Comparison of ENCODE assay signal across 1 cellular context in the genomic region with DNA sequence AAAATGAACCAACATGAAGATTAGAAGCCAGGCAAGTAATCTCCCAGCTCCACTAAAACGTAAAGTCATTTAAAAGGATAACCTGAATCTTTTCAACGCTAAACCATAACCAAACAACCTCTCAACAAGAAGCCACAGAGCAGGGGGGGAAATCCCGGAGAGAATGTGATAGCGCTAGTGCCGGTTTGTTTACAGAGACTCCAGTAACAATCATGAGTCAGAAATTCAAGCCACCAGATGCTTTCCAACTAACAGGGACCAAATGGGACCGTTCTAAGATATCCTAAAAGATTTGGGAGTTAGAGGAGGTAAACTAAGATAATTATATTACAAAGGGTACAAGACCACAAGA.
TF ChIP-seq lines count a peak whose summit lies in the region.

No MANE protein-coding gene starts in this region.

TF ChIP-seq in K562, 482 proteins besides CTCF, POLR2A, EP300 and RAD21 (continued from another document and continues in another):
- TF ChIP-seq, protein P1, sequence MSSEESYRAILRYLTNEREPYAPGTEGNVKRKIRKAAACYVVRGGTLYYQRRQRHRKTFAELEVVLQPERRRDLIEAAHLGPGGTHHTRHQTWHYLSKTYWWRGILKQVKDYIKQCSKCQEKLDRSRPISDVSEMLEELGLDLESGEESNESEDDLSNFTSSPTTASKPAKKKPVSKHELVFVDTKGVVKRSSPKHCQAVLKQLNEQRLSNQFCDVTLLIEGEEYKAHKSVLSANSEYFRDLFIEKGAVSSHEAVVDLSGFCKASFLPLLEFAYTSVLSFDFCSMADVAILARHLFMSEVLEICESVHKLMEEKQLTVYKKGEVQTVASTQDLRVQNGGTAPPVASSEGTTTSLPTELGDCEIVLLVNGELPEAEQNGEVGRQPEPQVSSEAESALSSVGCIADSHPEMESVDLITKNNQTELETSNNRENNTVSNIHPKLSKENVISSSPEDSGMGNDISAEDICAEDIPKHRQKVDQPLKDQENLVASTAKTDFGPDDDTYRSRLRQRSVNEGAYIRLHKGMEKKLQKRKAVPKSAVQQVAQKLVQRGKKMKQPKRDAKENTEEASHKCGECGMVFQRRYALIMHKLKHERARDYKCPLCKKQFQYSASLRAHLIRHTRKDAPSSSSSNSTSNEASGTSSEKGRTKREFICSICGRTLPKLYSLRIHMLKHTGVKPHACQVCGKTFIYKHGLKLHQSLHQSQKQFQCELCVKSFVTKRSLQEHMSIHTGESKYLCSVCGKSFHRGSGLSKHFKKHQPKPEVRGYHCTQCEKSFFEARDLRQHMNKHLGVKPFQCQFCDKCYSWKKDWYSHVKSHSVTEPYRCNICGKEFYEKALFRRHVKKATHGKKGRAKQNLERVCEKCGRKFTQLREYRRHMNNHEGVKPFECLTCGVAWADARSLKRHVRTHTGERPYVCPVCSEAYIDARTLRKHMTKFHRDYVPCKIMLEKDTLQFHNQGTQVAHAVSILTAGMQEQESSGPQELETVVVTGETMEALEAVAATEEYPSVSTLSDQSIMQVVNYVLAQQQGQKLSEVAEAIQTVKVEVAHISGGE (CRISPR knock-in tag; IDR thresholded peaks at IDR 0.05): 0 out of 6 replicates have a peak, but pooled peaks of 1 of the 3 experiments have one; percentile 49
- no peak for TF ChIP-seq CBFB (CRISPR knock-in tag; IDR thresholded peaks at IDR 0.05)
- TF ChIP-seq PHF20 (IDR thresholded peaks at IDR 0.05; ENCODE audit: partially characterized antibody): no peak
- no peak for TF ChIP-seq GABPA (tag; conservative IDR thresholded peaks at IDR 0.05; ENCODE audit: low read depth)
- no peak for TF ChIP-seq ZC3H4 (CRISPR knock-in tag; IDR thresholded peaks at IDR 0.05; ENCODE audit: borderline replicate concordance)
- TF ChIP-seq CCNT2 (IDR thresholded peaks at IDR 0.05; ENCODE audit: borderline replicate concordance, extremely low read depth, insufficient read length, low read depth, low read length): no peak
- TF ChIP-seq GATAD2A (IDR thresholded peaks at IDR 0.05): peak; percentile 33; the same call in 1 of the 2 replicates
- no peak for TF ChIP-seq ZNF699 (CRISPR knock-in tag; IDR thresholded peaks at IDR 0.05; ENCODE audit: insufficient replicate concordance)
- no peak for TF ChIP-seq RBM25 (IDR thresholded peaks at IDR 0.05; ENCODE audit: low read depth, low read length, severe bottlenecking)
- TF ChIP-seq, protein P2, sequence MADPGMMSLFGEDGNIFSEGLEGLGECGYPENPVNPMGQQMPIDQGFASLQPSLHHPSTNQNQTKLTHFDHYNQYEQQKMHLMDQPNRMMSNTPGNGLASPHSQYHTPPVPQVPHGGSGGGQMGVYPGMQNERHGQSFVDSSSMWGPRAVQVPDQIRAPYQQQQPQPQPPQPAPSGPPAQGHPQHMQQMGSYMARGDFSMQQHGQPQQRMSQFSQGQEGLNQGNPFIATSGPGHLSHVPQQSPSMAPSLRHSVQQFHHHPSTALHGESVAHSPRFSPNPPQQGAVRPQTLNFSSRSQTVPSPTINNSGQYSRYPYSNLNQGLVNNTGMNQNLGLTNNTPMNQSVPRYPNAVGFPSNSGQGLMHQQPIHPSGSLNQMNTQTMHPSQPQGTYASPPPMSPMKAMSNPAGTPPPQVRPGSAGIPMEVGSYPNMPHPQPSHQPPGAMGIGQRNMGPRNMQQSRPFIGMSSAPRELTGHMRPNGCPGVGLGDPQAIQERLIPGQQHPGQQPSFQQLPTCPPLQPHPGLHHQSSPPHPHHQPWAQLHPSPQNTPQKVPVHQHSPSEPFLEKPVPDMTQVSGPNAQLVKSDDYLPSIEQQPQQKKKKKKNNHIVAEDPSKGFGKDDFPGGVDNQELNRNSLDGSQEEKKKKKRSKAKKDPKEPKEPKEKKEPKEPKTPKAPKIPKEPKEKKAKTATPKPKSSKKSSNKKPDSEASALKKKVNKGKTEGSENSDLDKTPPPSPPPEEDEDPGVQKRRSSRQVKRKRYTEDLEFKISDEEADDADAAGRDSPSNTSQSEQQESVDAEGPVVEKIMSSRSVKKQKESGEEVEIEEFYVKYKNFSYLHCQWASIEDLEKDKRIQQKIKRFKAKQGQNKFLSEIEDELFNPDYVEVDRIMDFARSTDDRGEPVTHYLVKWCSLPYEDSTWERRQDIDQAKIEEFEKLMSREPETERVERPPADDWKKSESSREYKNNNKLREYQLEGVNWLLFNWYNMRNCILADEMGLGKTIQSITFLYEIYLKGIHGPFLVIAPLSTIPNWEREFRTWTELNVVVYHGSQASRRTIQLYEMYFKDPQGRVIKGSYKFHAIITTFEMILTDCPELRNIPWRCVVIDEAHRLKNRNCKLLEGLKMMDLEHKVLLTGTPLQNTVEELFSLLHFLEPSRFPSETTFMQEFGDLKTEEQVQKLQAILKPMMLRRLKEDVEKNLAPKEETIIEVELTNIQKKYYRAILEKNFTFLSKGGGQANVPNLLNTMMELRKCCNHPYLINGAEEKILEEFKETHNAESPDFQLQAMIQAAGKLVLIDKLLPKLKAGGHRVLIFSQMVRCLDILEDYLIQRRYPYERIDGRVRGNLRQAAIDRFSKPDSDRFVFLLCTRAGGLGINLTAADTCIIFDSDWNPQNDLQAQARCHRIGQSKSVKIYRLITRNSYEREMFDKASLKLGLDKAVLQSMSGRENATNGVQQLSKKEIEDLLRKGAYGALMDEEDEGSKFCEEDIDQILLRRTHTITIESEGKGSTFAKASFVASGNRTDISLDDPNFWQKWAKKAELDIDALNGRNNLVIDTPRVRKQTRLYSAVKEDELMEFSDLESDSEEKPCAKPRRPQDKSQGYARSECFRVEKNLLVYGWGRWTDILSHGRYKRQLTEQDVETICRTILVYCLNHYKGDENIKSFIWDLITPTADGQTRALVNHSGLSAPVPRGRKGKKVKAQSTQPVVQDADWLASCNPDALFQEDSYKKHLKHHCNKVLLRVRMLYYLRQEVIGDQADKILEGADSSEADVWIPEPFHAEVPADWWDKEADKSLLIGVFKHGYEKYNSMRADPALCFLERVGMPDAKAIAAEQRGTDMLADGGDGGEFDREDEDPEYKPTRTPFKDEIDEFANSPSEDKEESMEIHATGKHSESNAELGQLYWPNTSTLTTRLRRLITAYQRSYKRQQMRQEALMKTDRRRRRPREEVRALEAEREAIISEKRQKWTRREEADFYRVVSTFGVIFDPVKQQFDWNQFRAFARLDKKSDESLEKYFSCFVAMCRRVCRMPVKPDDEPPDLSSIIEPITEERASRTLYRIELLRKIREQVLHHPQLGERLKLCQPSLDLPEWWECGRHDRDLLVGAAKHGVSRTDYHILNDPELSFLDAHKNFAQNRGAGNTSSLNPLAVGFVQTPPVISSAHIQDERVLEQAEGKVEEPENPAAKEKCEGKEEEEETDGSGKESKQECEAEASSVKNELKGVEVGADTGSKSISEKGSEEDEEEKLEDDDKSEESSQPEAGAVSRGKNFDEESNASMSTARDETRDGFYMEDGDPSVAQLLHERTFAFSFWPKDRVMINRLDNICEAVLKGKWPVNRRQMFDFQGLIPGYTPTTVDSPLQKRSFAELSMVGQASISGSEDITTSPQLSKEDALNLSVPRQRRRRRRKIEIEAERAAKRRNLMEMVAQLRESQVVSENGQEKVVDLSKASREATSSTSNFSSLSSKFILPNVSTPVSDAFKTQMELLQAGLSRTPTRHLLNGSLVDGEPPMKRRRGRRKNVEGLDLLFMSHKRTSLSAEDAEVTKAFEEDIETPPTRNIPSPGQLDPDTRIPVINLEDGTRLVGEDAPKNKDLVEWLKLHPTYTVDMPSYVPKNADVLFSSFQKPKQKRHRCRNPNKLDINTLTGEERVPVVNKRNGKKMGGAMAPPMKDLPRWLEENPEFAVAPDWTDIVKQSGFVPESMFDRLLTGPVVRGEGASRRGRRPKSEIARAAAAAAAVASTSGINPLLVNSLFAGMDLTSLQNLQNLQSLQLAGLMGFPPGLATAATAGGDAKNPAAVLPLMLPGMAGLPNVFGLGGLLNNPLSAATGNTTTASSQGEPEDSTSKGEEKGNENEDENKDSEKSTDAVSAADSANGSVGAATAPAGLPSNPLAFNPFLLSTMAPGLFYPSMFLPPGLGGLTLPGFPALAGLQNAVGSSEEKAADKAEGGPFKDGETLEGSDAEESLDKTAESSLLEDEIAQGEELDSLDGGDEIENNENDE (IDR thresholded peaks at IDR 0.05; ENCODE audit: low read depth, low read length): no peak
- TF ChIP-seq ESRRA (IDR thresholded peaks at IDR 0.05; ENCODE audit: borderline replicate concordance, low read depth): no peak
- no peak for TF ChIP-seq ESRRB (CRISPR knock-in tag; IDR thresholded peaks at IDR 0.05; ENCODE audit: borderline replicate concordance)
- TF ChIP-seq ZKSCAN1 (IDR thresholded peaks at IDR 0.05; ENCODE audit: low read depth, low read length): no peak
- no peak for TF ChIP-seq HDAC6 (IDR thresholded peaks at IDR 0.05; ENCODE audit: low read depth, low read length)
- no peak for TF ChIP-seq MBD2 (IDR thresholded peaks at IDR 0.05; ENCODE audit: borderline replicate concordance, low read depth)
- TF ChIP-seq, protein P3, sequence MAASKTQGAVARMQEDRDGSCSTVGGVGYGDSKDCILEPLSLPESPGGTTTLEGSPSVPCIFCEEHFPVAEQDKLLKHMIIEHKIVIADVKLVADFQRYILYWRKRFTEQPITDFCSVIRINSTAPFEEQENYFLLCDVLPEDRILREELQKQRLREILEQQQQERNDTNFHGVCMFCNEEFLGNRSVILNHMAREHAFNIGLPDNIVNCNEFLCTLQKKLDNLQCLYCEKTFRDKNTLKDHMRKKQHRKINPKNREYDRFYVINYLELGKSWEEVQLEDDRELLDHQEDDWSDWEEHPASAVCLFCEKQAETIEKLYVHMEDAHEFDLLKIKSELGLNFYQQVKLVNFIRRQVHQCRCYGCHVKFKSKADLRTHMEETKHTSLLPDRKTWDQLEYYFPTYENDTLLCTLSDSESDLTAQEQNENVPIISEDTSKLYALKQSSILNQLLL (CRISPR knock-in tag; IDR thresholded peaks at IDR 0.05; ENCODE audit: borderline replicate concordance): no peak
- no peak for TF ChIP-seq PCBP1 (IDR thresholded peaks at IDR 0.05; ENCODE audit: low read depth, low read length, poor library complexity, severe bottlenecking)
- TF ChIP-seq, protein P4, sequence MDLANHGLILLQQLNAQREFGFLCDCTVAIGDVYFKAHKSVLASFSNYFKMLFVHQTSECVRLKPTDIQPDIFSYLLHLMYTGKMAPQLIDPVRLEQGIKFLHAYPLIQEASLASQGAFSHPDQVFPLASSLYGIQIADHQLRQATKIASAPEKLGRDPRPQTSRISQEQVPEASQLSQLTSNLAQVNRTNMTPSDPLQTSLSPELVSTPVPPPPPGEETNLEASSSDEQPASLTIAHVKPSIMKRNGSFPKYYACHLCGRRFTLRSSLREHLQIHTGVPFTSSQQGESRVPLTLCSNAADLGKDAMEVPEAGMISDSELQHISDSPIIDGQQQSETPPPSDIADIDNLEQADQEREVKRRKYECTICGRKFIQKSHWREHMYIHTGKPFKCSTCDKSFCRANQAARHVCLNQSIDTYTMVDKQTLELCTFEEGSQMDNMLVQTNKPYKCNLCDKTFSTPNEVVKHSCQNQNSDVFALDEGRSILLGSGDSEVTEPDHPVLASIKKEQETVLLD (IDR thresholded peaks at IDR 0.05): no peak
- TF ChIP-seq ZBTB8A (IDR thresholded peaks at IDR 0.05; ENCODE audit: partially characterized antibody): no peak
- TF ChIP-seq HDAC8 (tag; IDR thresholded peaks at IDR 0.05): no peak
- 0 out of 2 replicates have a peak, but pooled peaks have one; percentile 4 for TF ChIP-seq ATF7 (IDR thresholded peaks at IDR 0.05)
- no peak for TF ChIP-seq RAD51 (IDR thresholded peaks at IDR 0.05; ENCODE audit: borderline replicate concordance, low read depth)
- TF ChIP-seq JUN (IDR thresholded peaks at IDR 0.05; ENCODE audit: borderline replicate concordance, low read depth, low read length): 0 out of 2 replicates have a peak, but pooled peaks have one; percentile 14
- TF ChIP-seq JUN (CRISPR knock-in tag; IDR thresholded peaks at IDR 0.05; ENCODE audit: borderline replicate concordance): no peak
- no peak for TF ChIP-seq RBM17 (IDR thresholded peaks at IDR 0.05; ENCODE audit: borderline replicate concordance, low read depth, low read length)
- TF ChIP-seq, protein P5, sequence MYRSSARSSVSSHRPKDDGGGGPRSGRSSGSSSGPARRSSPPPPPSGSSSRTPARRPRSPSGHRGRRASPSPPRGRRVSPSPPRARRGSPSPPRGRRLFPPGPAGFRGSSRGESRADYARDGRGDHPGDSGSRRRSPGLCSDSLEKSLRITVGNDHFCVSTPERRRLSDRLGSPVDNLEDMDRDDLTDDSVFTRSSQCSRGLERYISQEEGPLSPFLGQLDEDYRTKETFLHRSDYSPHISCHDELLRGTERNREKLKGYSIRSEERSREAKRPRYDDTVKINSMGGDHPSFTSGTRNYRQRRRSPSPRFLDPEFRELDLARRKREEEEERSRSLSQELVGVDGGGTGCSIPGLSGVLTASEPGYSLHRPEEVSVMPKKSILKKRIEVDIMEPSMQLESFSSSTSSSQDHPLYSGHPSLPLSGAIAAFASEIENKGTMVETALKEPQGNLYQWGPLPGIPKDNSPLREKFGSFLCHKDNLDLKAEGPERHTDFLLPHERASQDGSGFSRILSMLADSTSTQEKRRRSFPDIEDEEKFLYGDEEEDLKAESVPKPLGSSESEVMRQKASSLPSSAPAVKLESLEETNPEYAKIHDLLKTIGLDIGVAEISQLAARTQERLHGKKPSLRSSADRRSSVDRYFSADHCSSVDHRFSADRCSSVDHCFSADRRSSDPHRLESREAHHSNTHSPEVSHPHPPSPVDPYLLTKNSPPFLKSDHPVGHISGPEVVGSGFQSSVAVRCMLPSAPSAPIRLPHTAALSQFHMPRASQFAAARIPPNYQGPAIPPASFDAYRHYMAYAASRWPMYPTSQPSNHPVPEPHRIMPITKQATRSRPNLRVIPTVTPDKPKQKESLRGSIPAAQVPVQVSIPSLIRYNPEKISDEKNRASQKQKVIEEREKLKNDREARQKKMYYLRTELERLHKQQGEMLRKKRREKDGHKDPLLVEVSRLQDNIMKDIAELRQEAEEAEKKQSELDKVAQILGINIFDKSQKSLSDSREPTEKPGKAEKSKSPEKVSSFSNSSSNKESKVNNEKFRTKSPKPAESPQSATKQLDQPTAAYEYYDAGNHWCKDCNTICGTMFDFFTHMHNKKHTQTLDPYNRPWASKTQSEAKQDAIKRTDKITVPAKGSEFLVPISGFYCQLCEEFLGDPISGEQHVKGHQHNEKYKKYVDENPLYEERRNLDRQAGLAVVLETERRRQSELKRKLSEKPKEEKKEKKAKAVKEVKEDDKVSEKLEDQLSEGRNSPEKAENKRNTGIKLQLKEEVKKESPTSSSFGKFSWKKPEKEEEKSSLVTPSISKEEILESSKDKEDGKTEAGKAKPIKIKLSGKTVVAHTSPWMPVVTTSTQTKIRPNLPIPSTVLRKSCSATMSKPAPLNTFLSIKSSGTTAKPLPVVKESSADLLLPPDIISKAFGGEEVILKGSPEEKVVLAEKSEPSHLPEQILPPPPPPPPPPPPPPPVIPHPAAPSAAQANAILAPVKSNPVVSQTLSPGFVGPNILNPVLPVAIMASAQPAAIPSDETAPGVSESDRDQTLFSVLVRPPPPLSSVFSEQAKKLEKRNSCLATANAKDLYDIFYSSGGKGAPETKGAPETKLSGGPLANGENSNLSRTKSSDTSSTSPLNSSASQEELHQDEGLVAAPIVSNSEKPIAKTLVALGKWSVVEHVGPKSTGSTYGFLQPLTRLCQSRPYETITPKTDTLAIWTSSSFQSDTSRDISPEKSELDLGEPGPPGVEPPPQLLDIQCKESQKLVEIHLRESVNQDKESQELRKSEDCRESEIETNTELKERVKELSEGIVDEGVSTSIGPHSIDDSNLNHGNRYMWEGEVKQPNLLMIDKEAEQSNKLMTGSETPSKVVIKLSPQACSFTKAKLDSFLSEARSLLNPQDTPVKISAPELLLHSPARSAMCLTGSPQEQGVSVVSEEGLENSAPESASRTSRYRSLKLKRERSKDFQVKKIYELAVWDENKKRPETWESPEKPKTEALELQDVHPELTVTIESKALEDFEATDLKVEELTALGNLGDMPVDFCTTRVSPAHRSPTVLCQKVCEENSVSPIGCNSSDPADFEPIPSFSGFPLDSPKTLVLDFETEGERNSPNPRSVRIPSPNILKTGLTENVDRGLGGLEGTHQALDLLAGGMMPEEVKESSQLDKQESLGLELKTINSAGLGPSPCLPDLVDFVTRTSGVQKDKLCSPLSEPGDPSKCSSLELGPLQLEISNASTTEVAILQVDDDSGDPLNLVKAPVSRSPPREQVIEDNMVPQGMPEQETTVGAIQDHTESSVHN (IDR thresholded peaks at IDR 0.05; ENCODE audit: borderline replicate concordance in 1 of 2, low read depth in 1 of 2): 0 out of 4 replicates have a peak, but pooled peaks of 1 of the 2 experiments have one; percentile 66
- no peak for TF ChIP-seq ZZZ3 (IDR thresholded peaks at IDR 0.05)
